ENCODE assay signal across 17 cellular contexts in the genomic region with DNA sequence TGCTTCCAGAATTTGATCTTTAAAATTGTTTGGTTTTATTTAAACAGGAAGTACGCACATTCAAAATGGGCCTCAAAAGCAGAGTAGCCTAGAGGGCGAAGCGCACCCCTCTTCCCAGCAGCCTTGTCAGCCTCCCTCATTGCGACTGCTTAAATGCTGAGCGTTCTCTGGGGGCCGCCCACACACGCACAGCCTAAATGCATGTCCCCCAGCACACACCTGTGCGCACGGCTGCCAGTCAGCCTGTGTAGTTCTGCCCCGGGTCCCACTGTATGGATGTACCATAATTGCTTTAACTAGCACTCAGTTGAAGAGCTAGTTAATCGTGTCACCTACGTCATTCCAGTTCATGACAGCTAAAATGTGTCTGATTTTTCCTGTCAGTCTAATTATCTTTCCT.
DNase-seq lines count a peak whose midpoint lies in the region; ATAC-seq and TF ChIP-seq lines count a peak whose summit lies in the region.
"Had no signal": no experiment of that assay in that cellular context is flagged by ENCODE, and none has a peak within 500 bp of the region (broad histone marks: within the 10 kb centered on the region; RNA-seq: fewer than 3 reads in every experiment).

No MANE protein-coding gene starts in this region.

- WGBS in endodermal cell (ENCODE audit: insufficient coverage in 1 of 2, insufficient read length in 1 of 2), 2 experiments: 95 to 99% methylated on average over 12 of the region's 12 CpGs
- 96 to 97% methylated on average over 12 of the region's 12 CpGs for WGBS in sigmoid colon, 2 donors
- WGBS in mammary epithelial cell (ENCODE audit: low coverage, missing lambda C conversion rate): 98% methylated on average over 12 of the region's 12 CpGs

- no peaks in the 10 kb centered on the region for H3K9me3 Mint-ChIP-seq in Calu3 (ENCODE audit: low read depth, unreplicated experiment)
- peaks cover 3% of the 10 kb centered on the region for H3K9me3 Mint-ChIP-seq in endodermal cell
- H3K9me3 Mint-ChIP-seq: GM23338 had no signal

- H3K79me2 ChIP-seq in mammary epithelial cell (ENCODE audit: insufficient read depth, low read length): no peaks in the 10 kb centered on the region

- H3K4me3 Mint-ChIP-seq in Calu3 (ENCODE audit: low read depth, unreplicated experiment) (no peak overlapping the region), endodermal cell (no peak overlapping the region)
- H3K4me3 Mint-ChIP-seq: B cell; CD8-positive, alpha-beta T cell; GM23338 had no signal

- in situ Hi-C loops in mammary epithelial cell (cut with MboI; ENCODE audit: low sequenced_read_pairs in 2 of 2): no loop called here

- BruUV-seq in Calu3 (replicated peaks; lab: Mats Ljungman, UMichigan) (no TSS peak), mammary epithelial cell (replicated peaks; lab: Mats Ljungman, UMichigan) (no TSS peak)

- DNase-seq in Calu3 (no peak), NCI-H1436 treated with DMSO at 0.1 percent for 48 hours (lab: John Stamatoyannopoulos, UW) (peak; percentile 92), endodermal cell (peak; percentile 40), sigmoid colon (peak; percentile 39), mammary epithelial cell (no peak)
- DNase-seq in activated CD4-positive, alpha-beta T cell treated with anti-CD3 and anti-CD28 coated beads, Interleukin-2, amount 50 U/mL, for 4 hours: no peak
- DNase-seq: CD8-positive, alpha-beta T cell; DMS 273 treated with DMSO at 0.1 percent for 48 hours; DMS53; DND-41; EL; HCEC 1CT had no signal

- TF ChIP-seq CTCF in Calu3 (IDR thresholded peaks at IDR 0.05; ENCODE audit: unreplicated experiment): no peak
- no peak for TF ChIP-seq CTCF in endodermal cell (conservative IDR thresholded peaks at IDR 0.05)
- TF ChIP-seq CTCF in sigmoid colon (IDR thresholded peaks at IDR 0.05): no peak
- TF ChIP-seq CTCF in mammary epithelial cell (conservative IDR thresholded peaks at IDR 0.05 in 1 of 2, IDR thresholded peaks at IDR 0.05 in 1 of 2; ENCODE audit: extremely low read depth in 1 of 2, insufficient read depth in 1 of 2, low read depth in 1 of 2, low read length in 2 of 2): no peak

- H3K9me3 ChIP-seq in endodermal cell (ENCODE audit: control insufficient read depth, low read length) (peaks cover 9% of the 10 kb centered on the region), sigmoid colon (no peaks in the 10 kb centered on the region), mammary epithelial cell (replicated peaks; ENCODE audit: insufficient read depth, low read length) (no peaks in the 10 kb centered on the region)

- H3K9ac ChIP-seq in endodermal cell (ENCODE audit: extremely low read depth, low read length, poor library complexity, severe bottlenecking) (no peak overlapping the region), mammary epithelial cell (ENCODE audit: insufficient read depth, low read length) (no peak overlapping the region)
- H3K9ac ChIP-seq: BLaER1 treated with 17β-estradiol and CSF1 and Interleukin-3, amounts not matched to agents 10 nM and 100 nM had no signal

- H3K27me3 Mint-ChIP-seq in Calu3 (ENCODE audit: unreplicated experiment) (no peaks in the 10 kb centered on the region), endodermal cell (ENCODE audit: insufficient read depth) (no peaks in the 10 kb centered on the region)
- H3K27me3 Mint-ChIP-seq: B cell had no signal

- H2AFZ ChIP-seq in mammary epithelial cell (ENCODE audit: low read depth, low read length): no peak overlapping the region
- H2AFZ ChIP-seq: GM23338 had no signal

- H3K4me1 Mint-ChIP-seq in Calu3 (ENCODE audit: low read depth, unreplicated experiment): no peaks in the 10 kb centered on the region
- peaks cover 7% of the 10 kb centered on the region for H3K4me1 Mint-ChIP-seq in endodermal cell
- H3K4me1 Mint-ChIP-seq: B cell had no signal

- no peaks in the 10 kb centered on the region for H4K20me1 ChIP-seq in mammary epithelial cell (ENCODE audit: insufficient read depth, low read length)

- peaks cover 94% of the 10 kb centered on the region for H3K36me3 Mint-ChIP-seq in Calu3 (ENCODE audit: insufficient read depth, unreplicated experiment)
- peaks cover 41% of the 10 kb centered on the region for H3K36me3 Mint-ChIP-seq in endodermal cell (ENCODE audit: low read depth)

- H3K27ac Mint-ChIP-seq in Calu3 (ENCODE audit: unreplicated experiment): peak overlapping the region; percentile 15
- H3K27ac Mint-ChIP-seq in endodermal cell: no peak overlapping the region
- H3K27ac Mint-ChIP-seq: B cell; CD8-positive, alpha-beta T cell had no signal

- dilution Hi-C loops in mammary epithelial cell (cut with HindIII; ENCODE audit: low sequenced_read_pairs): no loop called here

- H3K4me3 ChIP-seq in endodermal cell (ENCODE audit: low read length) (no peak overlapping the region), sigmoid colon (no peak overlapping the region), mammary epithelial cell (replicated peaks in 1 of 3; ENCODE audit: insufficient read depth in 1 of 3, low read depth in 2 of 3, low read length in 3 of 3) (no peak overlapping the region)
- H3K4me3 ChIP-seq: BLaER1 treated with 17β-estradiol and CSF1 and Interleukin-3, amounts not matched to agents 10 nM and 100 nM; GM12878; GM23338 had no signal

- no peaks in the 10 kb centered on the region for H3K27me3 ChIP-seq in endodermal cell (ENCODE audit: control insufficient read depth, insufficient read depth, low read length, poor library complexity, severe bottlenecking)
- no peaks in the 10 kb centered on the region for H3K27me3 ChIP-seq in sigmoid colon
- no peaks in the 10 kb centered on the region for H3K27me3 ChIP-seq in mammary epithelial cell (ENCODE audit: insufficient read depth, low read length)
- H3K27me3 ChIP-seq: BLaER1 treated with 17β-estradiol and CSF1 and Interleukin-3, amounts not matched to agents 10 nM and 100 nM had no signal

- H3K36me3 ChIP-seq in endodermal cell (ENCODE audit: control insufficient read depth, insufficient read depth, low read length) (peaks cover 35% of the 10 kb centered on the region), sigmoid colon (peaks cover under 1 to 45% (median 15%) of the 10 kb centered on the region in 4 donors), mammary epithelial cell (ENCODE audit: insufficient read depth, low read length) (no peaks in the 10 kb centered on the region)

- H3K27ac ChIP-seq in endodermal cell (ENCODE audit: low read depth, low read length): no peak overlapping the region
- H3K27ac ChIP-seq in sigmoid colon: no peak overlapping the region
- H3K27ac ChIP-seq in mammary epithelial cell (ENCODE audit: insufficient read depth, low read depth, low read length): no peak overlapping the region
- H3K27ac ChIP-seq: BLaER1 treated with 17β-estradiol and CSF1 and Interleukin-3, amounts not matched to agents 10 nM and 100 nM had no signal

- TF ChIP-seq POLR2A in sigmoid colon (IDR thresholded peaks at IDR 0.05): no peak

- H3K4me1 ChIP-seq in endodermal cell (ENCODE audit: control insufficient read depth, insufficient read depth, low read length): no peaks in the 10 kb centered on the region
- H3K4me1 ChIP-seq in sigmoid colon: no peaks in the 10 kb centered on the region
- no peaks in the 10 kb centered on the region for H3K4me1 ChIP-seq in mammary epithelial cell (ENCODE audit: insufficient read depth, low read length)
- H3K4me1 ChIP-seq: BLaER1 treated with 17β-estradiol and CSF1 and Interleukin-3, amounts not matched to agents 10 nM and 100 nM had no signal

- TF ChIP-seq EP300 in sigmoid colon (IDR thresholded peaks at IDR 0.05): no peak

- CTCF ChIA-PET in Calu3 (lab: Charles Lee) (no interaction called here), mammary epithelial cell (lab: Charles Lee; ENCODE audit: low non-redundant PET) (no interaction called here)

- H3K4me2 ChIP-seq in mammary epithelial cell (ENCODE audit: insufficient read depth, low read depth, low read length): no peak overlapping the region
- H3K4me2 ChIP-seq: BLaER1 treated with 17β-estradiol and CSF1 and Interleukin-3, amounts not matched to agents 10 nM and 100 nM; GM23338 had no signal

- no peak for ATAC-seq in esophagus mucosa
- ATAC-seq: CD8-positive, alpha-beta T cell; GM12878; GM23338 had no signal

- intact Hi-C loops in Calu3 (cut with micrococcal nuclease; ENCODE audit: unreplicated experiment): no loop called here
- intact Hi-C loops in sigmoid colon (cut with DNase I): no loop called here
- intact Hi-C loops in mammary epithelial cell (cut with micrococcal nuclease): loop anchor here (10.0 kb wide), 2 partner anchors 135 to 835 kb away; no protein-coding TSS in a partner anchor

Comparison
In these comparisons a context has a peak if more than half of its experiments do, and no peak if none do; other contexts are left out.
1. DNase-seq: peak in NCI-H1436 treated with DMSO at 0.1 percent for 48 hours (single experiment), endodermal cell (single experiment) and sigmoid colon (single experiment); none in Calu3 (single experiment), activated CD4-positive, alpha-beta T cell treated with anti-CD3 and anti-CD28 coated beads, Interleukin-2, amount 50 U/mL, for 4 hours (0 of 2) and mammary epithelial cell (single experiment).